In the genomic region with DNA sequence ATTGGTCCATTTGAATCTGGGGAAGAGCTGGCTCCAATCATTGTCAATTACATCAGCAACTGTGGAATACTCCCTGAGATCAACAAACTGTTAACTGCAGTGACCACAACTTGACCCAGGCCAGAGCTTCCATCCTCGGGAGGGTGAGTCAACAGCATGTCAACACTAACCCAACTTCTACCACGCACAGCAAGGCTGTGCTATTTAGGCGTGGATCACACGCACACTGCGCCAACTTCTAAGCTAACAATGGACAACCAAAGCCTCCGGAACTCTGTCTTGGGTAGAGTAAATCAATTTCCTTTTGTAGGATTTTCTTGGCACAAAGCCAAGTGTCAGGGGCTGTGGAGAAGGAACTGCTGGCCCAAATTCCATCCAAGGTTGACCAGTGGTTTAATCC, we compare ENCODE assay signal across 8 cellular contexts. TPM values are rescaled to one million over a fixed set of nuclear protein-coding genes. Genes with fewer than 3 reads are reported as not detected.
DNase-seq lines count a peak whose midpoint lies in the region; ATAC-seq and TF ChIP-seq lines count a peak whose summit lies in the region.

No MANE protein-coding gene starts in this region.

- no peaks in the 10 kb centered on the region for H3K4me1 Mint-ChIP-seq in stimulated activated effector memory CD8-positive, alpha-beta T cell treated with anti-CD3 and anti-CD28 coated beads, Interleukin-12 subunit alpha, Interleukin-12 subunit beta, amount 100 ng/mL, for 72 hours

- peak; percentile 44 for DNase-seq in NCI-H82 (lab: John Stamatoyannopoulos, UW)
- no peak for DNase-seq in NCI-H82 treated with DMSO at 0.1 percent for 48 hours (lab: John Stamatoyannopoulos, UW; ENCODE audit: unreplicated experiment)
- DNase-seq in amniotic epithelial cell (ENCODE audit: low read depth) = peak; percentile 100
- DNase-seq in hepatocyte (ENCODE audit: low spot score) = peak; percentile 24
- DNase-seq in upper lobe of left lung = peak in 1 of 2 donors; percentile 62
- DNase-seq in activated CD4-positive, alpha-beta T cell treated with anti-CD3 and anti-CD28 coated beads for 1 hour = no peak
- DNase-seq in stimulated activated effector memory CD8-positive, alpha-beta T cell treated with anti-CD3 and anti-CD28 coated beads, Interleukin-12 subunit alpha, Interleukin-12 subunit beta, amount 100 ng/mL, for 72 hours (ENCODE audit: low spot score in 2 of 2) = no peak
- no peak for DNase-seq in NCI-H2107 treated with DMSO at 0.1 percent for 48 hours (lab: John Stamatoyannopoulos, UW; ENCODE audit: unreplicated experiment)

- H3K4me3 ChIP-seq in hepatocyte (no peak overlapping the region), upper lobe of left lung (no peak overlapping the region)

- H3K27ac Mint-ChIP-seq in stimulated activated effector memory CD8-positive, alpha-beta T cell treated with anti-CD3 and anti-CD28 coated beads, Interleukin-12 subunit alpha, Interleukin-12 subunit beta, amount 100 ng/mL, for 72 hours = no peak overlapping the region

- H3K27ac ChIP-seq in hepatocyte (peak overlapping the region; percentile 1), upper lobe of left lung (peak overlapping the region in 2 of 4 donors; percentile 12 to 46)

- WGBS in hepatocyte (ENCODE audit: low lambda C conversion rate, missing lambda C conversion rate) = 71% methylated on average over 6 of the region's 6 CpGs
- WGBS in upper lobe of left lung, 2 donors = 42 to 92% methylated on average over 4 to 6 of the region's 6 CpGs

- H2AFZ ChIP-seq in hepatocyte = no peak overlapping the region

- H4K20me1 ChIP-seq in hepatocyte (ENCODE audit: insufficient read depth, poor library complexity, severe bottlenecking) = peaks cover 22% of the 10 kb centered on the region

- TF ChIP-seq CTCF in hepatocyte (IDR thresholded peaks at IDR 0.05; ENCODE audit: poor library complexity) (no peak), upper lobe of left lung (IDR thresholded peaks at IDR 0.05) (no peak)

- H3K4me2 ChIP-seq in hepatocyte = no peak overlapping the region

- H3K9me3 ChIP-seq in hepatocyte (ENCODE audit: low read depth) (no peaks in the 10 kb centered on the region), upper lobe of left lung (no peaks in the 10 kb centered on the region)

- H3K9me3 Mint-ChIP-seq in stimulated activated effector memory CD8-positive, alpha-beta T cell treated with anti-CD3 and anti-CD28 coated beads, Interleukin-12 subunit alpha, Interleukin-12 subunit beta, amount 100 ng/mL, for 72 hours = no peaks in the 10 kb centered on the region

- H3K4me1 ChIP-seq in hepatocyte (ENCODE audit: insufficient read depth) (peaks cover 10% of the 10 kb centered on the region), upper lobe of left lung (peaks cover 8 to 29% (median 15%) of the 10 kb centered on the region in 4 donors)

- H3K79me2 ChIP-seq in hepatocyte = peaks cover 97% of the 10 kb centered on the region

- H3K27me3 ChIP-seq in hepatocyte (no peaks in the 10 kb centered on the region), upper lobe of left lung (no peaks in the 10 kb centered on the region)

- no peaks in the 10 kb centered on the region for H3K36me3 Mint-ChIP-seq in stimulated activated effector memory CD8-positive, alpha-beta T cell treated with anti-CD3 and anti-CD28 coated beads, Interleukin-12 subunit alpha, Interleukin-12 subunit beta, amount 100 ng/mL, for 72 hours

- TF ChIP-seq POLR2A in upper lobe of left lung (IDR thresholded peaks at IDR 0.05) = no peak

- peak in 1 of 4 donors; percentile 14 for TF ChIP-seq EP300 in upper lobe of left lung (IDR thresholded peaks at IDR 0.05)

- no peak overlapping the region for H3K4me3 Mint-ChIP-seq in stimulated activated effector memory CD8-positive, alpha-beta T cell treated with anti-CD3 and anti-CD28 coated beads, Interleukin-12 subunit alpha, Interleukin-12 subunit beta, amount 100 ng/mL, for 72 hours

- H3K36me3 ChIP-seq in hepatocyte (replicated peaks; ENCODE audit: insufficient read depth, low read depth) (no peaks in the 10 kb centered on the region), upper lobe of left lung (no peaks in the 10 kb centered on the region)

- no peaks in the 10 kb centered on the region for H3K9me2 ChIP-seq in hepatocyte (replicated peaks; ENCODE audit: insufficient read depth)

- peak; percentile 82 to 89 for ATAC-seq in upper lobe of left lung (ENCODE audit: low FRiP score in 2 of 2)
- no peak for ATAC-seq in stimulated activated effector memory CD8-positive, alpha-beta T cell treated with anti-CD3 and anti-CD28 coated beads, Interleukin-12 subunit alpha, Interleukin-12 subunit beta, amount 100 ng/mL, for 72 hours

RNA-seq across cellular contexts. Expression of a gene that starts 30.4 kb away (rescaled TPM):
- total RNA-seq in hepatocyte = 288 and 316 TPM in 2 replicates
- polyA plus RNA-seq in hepatocyte = 46.4 and 55.7 TPM in 2 replicates
- 100 to 1,000 TPM; 177 to 444 (median 391) TPM for total RNA-seq in upper lobe of left lung

Comparison
In these comparisons a context has a peak if more than half of its experiments do, and no peak if none do; other contexts are left out.
1. DNase-seq: peak in NCI-H82 (single experiment), amniotic epithelial cell (single experiment) and hepatocyte (single experiment); none in NCI-H82 treated with DMSO at 0.1 percent for 48 hours (single experiment), activated CD4-positive, alpha-beta T cell treated with anti-CD3 and anti-CD28 coated beads for 1 hour (single experiment), stimulated activated effector memory CD8-positive, alpha-beta T cell treated with anti-CD3 and anti-CD28 coated beads, Interleukin-12 subunit alpha, Interleukin-12 subunit beta, amount 100 ng/mL, for 72 hours (0 of 2) and NCI-H2107 treated with DMSO at 0.1 percent for 48 hours (single experiment).